ENCODE assay signal across 18 cellular contexts in the genomic region with DNA sequence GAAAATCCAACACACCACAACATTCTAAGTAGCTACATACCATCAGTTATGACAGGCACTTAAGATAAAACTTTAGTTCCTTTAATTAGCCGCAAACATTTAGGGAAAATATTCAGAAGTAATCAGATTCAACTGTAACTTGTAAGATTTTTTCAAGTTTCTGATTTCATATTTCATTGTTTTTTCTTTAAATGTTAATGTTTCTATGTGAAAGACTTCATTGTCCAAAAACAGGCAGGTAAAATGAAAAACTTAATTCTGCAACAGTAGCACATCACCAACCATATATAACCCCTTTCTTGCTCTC. TPM values are rescaled to one million over a fixed set of nuclear protein-coding genes. Genes with fewer than 3 reads are reported as not detected.
"Had no signal": no experiment of that assay in that cellular context is flagged by ENCODE, and none has a peak within 500 bp of the region (broad histone marks: within the 10 kb centered on the region; RNA-seq: fewer than 3 reads in every experiment).

No MANE protein-coding gene starts in this region.

- H3K4me3 Mint-ChIP-seq: activated naive CD4-positive, alpha-beta T cell treated with anti-CD3 and anti-CD28 coated beads, Interleukin-2, amount 50 U/mL, for 24 hours; central memory CD8-positive, alpha-beta T cell; dendritic cell treated with granulocyte-macrophage colony-stimulating factor and Interleukin-4, amounts not matched to agents 40 ng/mL and 50 ng/mL, for 4 days; memory B cell; natural killer cell treated with Interleukin-12 subunit alpha and Interleukin-12 subunit beta and Interleukin-15 and Interleukin-18, amount 100 ng/mL, for 72 hours; T-helper 17 cell had no signal

- FAIRE-seq: urothelium cell line had no signal

- H3K27ac Mint-ChIP-seq: activated naive CD4-positive, alpha-beta T cell treated with anti-CD3 and anti-CD28 coated beads, Interleukin-2, amount 50 U/mL, for 24 hours; dendritic cell treated with granulocyte-macrophage colony-stimulating factor and Interleukin-4, amounts not matched to agents 40 ng/mL and 50 ng/mL, for 4 days; memory B cell; natural killer cell treated with Interleukin-12 subunit alpha and Interleukin-12 subunit beta and Interleukin-15 and Interleukin-18, amount 100 ng/mL, for 72 hours; T-helper 17 cell had no signal

- H3K27me3 Mint-ChIP-seq: central memory CD8-positive, alpha-beta T cell; dendritic cell treated with granulocyte-macrophage colony-stimulating factor and Interleukin-4, amounts not matched to agents 40 ng/mL and 50 ng/mL, for 4 days; memory B cell; natural killer cell treated with Interleukin-12 subunit alpha and Interleukin-12 subunit beta and Interleukin-15 and Interleukin-18, amount 100 ng/mL, for 72 hours had no signal

- H3K9me3 ChIP-seq: body of pancreas, stomach, thoracic aorta had no signal

- H3K4me3 ChIP-seq: body of pancreas, stomach, thoracic aorta had no signal

- H3K27ac ChIP-seq: body of pancreas, stomach, thoracic aorta had no signal

- ATAC-seq: esophagus mucosa; natural killer cell treated with Interleukin-12 subunit alpha and Interleukin-12 subunit beta and Interleukin-15 and Interleukin-18, amount 100 ng/mL, for 72 hours; T-helper 17 cell had no signal

- H3K36me3 ChIP-seq: stomach, thoracic aorta had no signal

- DNase-seq: activated CD4-positive, alpha-beta T cell treated with anti-CD3 and anti-CD28 coated beads, Interleukin-2, amount 50 U/mL, for 1 hour; activated CD4-positive, CD25-positive, alpha-beta regulatory T cell; activated effector memory CD4-positive, alpha-beta T cell treated with Interleukin-2 at 50 U/mL for 16 hours; T-helper 17 cell had no signal

- H3K36me3 Mint-ChIP-seq: activated naive CD4-positive, alpha-beta T cell treated with anti-CD3 and anti-CD28 coated beads, Interleukin-2, amount 50 U/mL, for 24 hours; memory B cell; natural killer cell treated with Interleukin-12 subunit alpha and Interleukin-12 subunit beta and Interleukin-15 and Interleukin-18, amount 100 ng/mL, for 72 hours had no signal

- H3K4me1 Mint-ChIP-seq: activated naive CD4-positive, alpha-beta T cell treated with anti-CD3 and anti-CD28 coated beads, Interleukin-2, amount 50 U/mL, for 24 hours; central memory CD8-positive, alpha-beta T cell; memory B cell; T-helper 17 cell had no signal

- H3K9me3 Mint-ChIP-seq: activated naive CD4-positive, alpha-beta T cell treated with anti-CD3 and anti-CD28 coated beads, Interleukin-2, amount 50 U/mL, for 24 hours; dendritic cell treated with granulocyte-macrophage colony-stimulating factor and Interleukin-4, amounts not matched to agents 40 ng/mL and 50 ng/mL, for 4 days; natural killer cell treated with Interleukin-12 subunit alpha and Interleukin-12 subunit beta and Interleukin-15 and Interleukin-18, amount 100 ng/mL, for 72 hours had no signal

- H3K27me3 ChIP-seq: body of pancreas, stomach had no signal

RNA-seq across cellular contexts. Expression of gene ODAM, which starts 11.6 kb away (rescaled TPM):
- total RNA-seq: activated CD8-positive, alpha-beta memory T cell treated with anti-CD3 and anti-CD28 coated beads for 36 hours; esophagus mucosa; left colon; natural killer cell treated with Interleukin-12 subunit alpha and Interleukin-12 subunit beta and Interleukin-15 and Interleukin-18, amount 100 ng/mL, for 72 hours; osteoblast; pulmonary artery endothelial cell; T-helper 17 cell; thoracic aorta had no signal

RNA-seq across cellular contexts. Expression of gene PRR27, which starts 29.9 kb away (rescaled TPM):
- total RNA-seq: activated CD8-positive, alpha-beta memory T cell treated with anti-CD3 and anti-CD28 coated beads for 36 hours; body of pancreas; esophagus mucosa; left colon; natural killer cell treated with Interleukin-12 subunit alpha and Interleukin-12 subunit beta and Interleukin-15 and Interleukin-18, amount 100 ng/mL, for 72 hours; osteoblast; pulmonary artery endothelial cell; stomach; T-helper 17 cell; thoracic aorta had no signal
- polyA plus RNA-seq: stomach had no signal

RNA-seq across cellular contexts. Expression of gene FDCSP, which starts 42.0 kb away (rescaled TPM):
- total RNA-seq: activated CD8-positive, alpha-beta memory T cell treated with anti-CD3 and anti-CD28 coated beads for 36 hours; body of pancreas; left colon; natural killer cell treated with Interleukin-12 subunit alpha and Interleukin-12 subunit beta and Interleukin-15 and Interleukin-18, amount 100 ng/mL, for 72 hours; osteoblast; pulmonary artery endothelial cell; stomach; T-helper 17 cell; thoracic aorta had no signal

RNA-seq across cellular contexts. Expression of gene CSN3, which starts 58.5 kb away (rescaled TPM):
- total RNA-seq: activated CD8-positive, alpha-beta memory T cell treated with anti-CD3 and anti-CD28 coated beads for 36 hours; body of pancreas; esophagus mucosa; left colon; natural killer cell treated with Interleukin-12 subunit alpha and Interleukin-12 subunit beta and Interleukin-15 and Interleukin-18, amount 100 ng/mL, for 72 hours; osteoblast; pulmonary artery endothelial cell; stomach; T-helper 17 cell; thoracic aorta had no signal
- polyA plus RNA-seq: stomach had no signal
